ENCODE assay signal across 23 cellular contexts in genomic region chr5:1363581-1363980, GRCh38.
"Had no signal": no experiment of that assay in that cellular context is flagged by ENCODE, and none has a peak within 500 bp of the region (broad histone marks: within the 10 kb centered on the region; RNA-seq: fewer than 3 reads in every experiment).

No MANE protein-coding gene starts in this region.

- H3K4me3 Mint-ChIP-seq: dendritic cell treated with granulocyte-macrophage colony-stimulating factor and Interleukin-4, amounts not matched to agents 40 ng/mL and 50 ng/mL, for 4 days; effector memory CD8-positive, alpha-beta T cell; immature natural killer cell; memory B cell; mesothelial cell of epicardium; natural killer cell; neural crest cell had no signal

- ATAC-seq: effector memory CD8-positive, alpha-beta T cell; gastroesophageal sphincter; lower lobe of right lung; natural killer cell; stimulated activated naive CD8-positive, alpha-beta T cell treated with anti-CD3 and anti-CD28 coated beads, Interleukin-15, Interleukin-2, amounts not matched to agents 100 U/mL and 50 U/mL, for 24 hours had no signal

- H3K4me1 Mint-ChIP-seq: immature natural killer cell, mesothelial cell of epicardium, natural killer cell, neural crest cell had no signal

- H3K27ac ChIP-seq: epithelial cell of prostate, esophagus muscularis mucosa, gastroesophageal sphincter, left ventricle myocardium inferior, lower lobe of right lung, ovary, right atrium auricular region, sigmoid colon, skin epidermis, tibial artery, upper lobe of left lung had no signal

- H3K27me3 ChIP-seq: ovary, right atrium auricular region, upper lobe of left lung had no signal

- H3K9me3 ChIP-seq: esophagus muscularis mucosa, gastroesophageal sphincter, left ventricle myocardium inferior, lower lobe of right lung, ovary, right atrium auricular region, sigmoid colon, tibial artery, upper lobe of left lung had no signal

- FAIRE-seq: colon, keratinocyte had no signal

- H3K36me3 Mint-ChIP-seq: immature natural killer cell, memory B cell, mesothelial cell of epicardium, natural killer cell had no signal

- H3K27ac Mint-ChIP-seq: dendritic cell treated with granulocyte-macrophage colony-stimulating factor and Interleukin-4, amounts not matched to agents 40 ng/mL and 50 ng/mL, for 4 days; effector memory CD8-positive, alpha-beta T cell; immature natural killer cell; memory B cell; mesothelial cell of epicardium; natural killer cell had no signal

- H3K4me1 ChIP-seq: esophagus muscularis mucosa, gastroesophageal sphincter, left ventricle myocardium inferior, lower lobe of right lung, right atrium auricular region, sigmoid colon, tibial artery, upper lobe of left lung had no signal

- H3K36me3 ChIP-seq: esophagus muscularis mucosa, gastroesophageal sphincter, left ventricle myocardium inferior, lower lobe of right lung, ovary, right atrium auricular region, sigmoid colon, tibial artery, upper lobe of left lung had no signal

- DNase-seq: effector memory CD8-positive, alpha-beta T cell; glutamatergic neuron; immature natural killer cell; left ventricle myocardium inferior; lower lobe of right lung; natural killer cell; ovary; sigmoid colon; stimulated activated CD4-positive, alpha-beta T cell treated with anti-CD3 and anti-CD28 coated beads, Interleukin-12 subunit alpha, Interleukin-12 subunit beta, amount 100 ng/mL, for 4 hours; stimulated activated naive CD8-positive, alpha-beta T cell treated with anti-CD3 and anti-CD28 coated beads, Interleukin-15, Interleukin-2, amounts not matched to agents 100 U/mL and 50 U/mL, for 24 hours; tibial artery; upper lobe of left lung had no signal

- H3K4me3 ChIP-seq: esophagus muscularis mucosa, gastroesophageal sphincter, left ventricle myocardium inferior, lower lobe of right lung, ovary, right atrium auricular region, sigmoid colon, skin epidermis, tibial artery, upper lobe of left lung had no signal
